ENCODE assay signal across 17 cellular contexts in genomic region chr3:126136428-126137220, GRCh38. TPM values are rescaled to one million over a fixed set of nuclear protein-coding genes. Genes with fewer than 3 reads are reported as not detected.
DNase-seq lines count a peak whose midpoint lies in the region; ATAC-seq, FAIRE-seq and TF ChIP-seq lines count a peak whose summit lies in the region.
"Had no signal": no experiment of that assay in that cellular context is flagged by ENCODE, and none has a peak within 500 bp of the region (broad histone marks: within the 10 kb centered on the region; RNA-seq: fewer than 3 reads in every experiment).

No MANE protein-coding gene starts in this region.

- POLR2A ChIA-PET in HEK293 (lab: Yijun Ruan, JAX) (no interaction called here), HepG2 (lab: Yijun Ruan, JAX) (no interaction called here)

- no peaks in the 10 kb centered on the region for H3K36me3 ChIP-seq in HEK293 (ENCODE audit: control insufficient read depth in 2 of 2, insufficient read depth in 1 of 2, low read length in 2 of 2)
- 0 out of 5 replicates have a peak, but pooled peaks cover 0 to 1% of the 10 kb centered on the region in 2 experiments for H3K36me3 ChIP-seq in HepG2 (replicated peaks in 1 of 2; ENCODE audit: control insufficient read depth in 1 of 2, insufficient read depth in 2 of 2, low read length in 2 of 2)

- H3K27me3 Mint-ChIP-seq in activated CD8-positive, alpha-beta memory T cell treated with anti-CD3 and anti-CD28 coated beads, Interleukin-2, amount 10 ng/mL, durations not matched to agents 7 days and 5 days, result peaks cover 31% of the 10 kb centered on the region

- H3K27ac ChIP-seq in HEK293 (ENCODE audit: extremely low read depth, low read depth, low read length) (no peak overlapping the region), HepG2 (ENCODE audit: extremely low read length, insufficient read depth, low read length) (no peak overlapping the region)

- H3K4me3 ChIP-seq in HEK293 (ENCODE audit: low read depth, low read length) (no peak overlapping the region), HepG2 (replicated peaks in 1 of 3; ENCODE audit: insufficient read depth in 1 of 3, low read depth in 2 of 3, low read length in 3 of 3) (no peak overlapping the region)
- H3K4me3 ChIP-seq: lung had no signal

- H3K27me3 ChIP-seq in HepG2 (ENCODE audit: control insufficient read depth in 1 of 2, insufficient read depth in 2 of 2, low read length in 2 of 2), result no peaks in the 10 kb centered on the region

- no peaks in the 10 kb centered on the region for H3K36me3 Mint-ChIP-seq in activated CD8-positive, alpha-beta memory T cell treated with anti-CD3 and anti-CD28 coated beads, Interleukin-2, amount 10 ng/mL, durations not matched to agents 7 days and 5 days
- H3K36me3 Mint-ChIP-seq: activated naive CD4-positive, alpha-beta T cell treated with anti-CD3 and anti-CD28 coated beads, Interleukin-2, amount 10 ng/mL, durations not matched to agents 7 days and 5 days; naive thymus-derived CD4-positive, alpha-beta T cell had no signal

- no peaks in the 10 kb centered on the region for H4K20me1 ChIP-seq in HepG2 (ENCODE audit: insufficient read depth, low read length)

- no peaks in the 10 kb centered on the region for H3K79me2 ChIP-seq in HepG2 (ENCODE audit: insufficient read depth, low read length)

- CTCF ChIA-PET in HEK293 (lab: Yijun Ruan, JAX) (interaction anchor here (0.6 kb wide), 1 partner anchor 57 kb away, joined by 3 read pairs; no protein-coding TSS in a partner anchor), HepG2 (lab: Yijun Ruan, JAX; ENCODE audit: low intra/inter-chr PET ratio, low total read pairs) (interaction anchor here (4.2 kb wide), 1 partner anchor 77 kb away, joined by 25 read pairs; no protein-coding TSS in a partner anchor)
- CTCF ChIA-PET in activated CD8-positive, alpha-beta memory T cell treated with anti-CD3 and anti-CD28 coated beads, Interleukin-2, amount 10 ng/mL, durations not matched to agents 7 days and 5 days (lab: Charles Lee), result no interaction called here

- H2AFZ ChIP-seq in HepG2 (ENCODE audit: low read length), result no peak overlapping the region

- BruUV-seq in HepG2 (replicated peaks; lab: Mats Ljungman, UMichigan), result no TSS peak

- H3K4me1 ChIP-seq in HEK293 (ENCODE audit: control insufficient read depth, insufficient read depth, low read length) (no peaks in the 10 kb centered on the region), HepG2 (ENCODE audit: insufficient read depth, low read length) (no peaks in the 10 kb centered on the region)

- TF ChIP-seq RAD21 in HepG2 (CRISPR knock-in tag; IDR thresholded peaks at IDR 0.05), result no peak

- no peak for TF ChIP-seq EP300 in HepG2 (IDR thresholded peaks at IDR 0.05; ENCODE audit: low read depth in 2 of 2, low read length in 2 of 2)
- TF ChIP-seq EP300 in HepG2 (CRISPR knock-in tag; IDR thresholded peaks at IDR 0.05; ENCODE audit: borderline replicate concordance), result no peak

- intact Hi-C loops in HepG2 (cut with micrococcal nuclease; ENCODE audit: unreplicated experiment), result no loop called here

- no peak for ATAC-seq in activated CD8-positive, alpha-beta memory T cell treated with anti-CD3 and anti-CD28 coated beads, Interleukin-2, amount 10 ng/mL, durations not matched to agents 7 days and 5 days
- no peak for ATAC-seq in HepG2
- ATAC-seq: naive thymus-derived CD4-positive, alpha-beta T cell; T-helper 17 cell had no signal

- H3K4me1 Mint-ChIP-seq in activated CD8-positive, alpha-beta memory T cell treated with anti-CD3 and anti-CD28 coated beads, Interleukin-2, amount 10 ng/mL, durations not matched to agents 7 days and 5 days, result no peaks in the 10 kb centered on the region
- H3K4me1 Mint-ChIP-seq: activated naive CD4-positive, alpha-beta T cell treated with anti-CD3 and anti-CD28 coated beads, Interleukin-2, amount 10 ng/mL, durations not matched to agents 7 days and 5 days had no signal

- no peak overlapping the region for H3K9ac ChIP-seq in HepG2 (ENCODE audit: insufficient read depth, low read depth, low read length)

- TF ChIP-seq POLR2A in HepG2 (IDR thresholded peaks at IDR 0.05; ENCODE audit: insufficient read depth in 1 of 2, low read depth in 2 of 2, low read length in 2 of 2), result no peak

- no peak for TF ChIP-seq CTCF in HEK293 (tag by site-specific recombination; IDR thresholded peaks at IDR 0.05)
- TF ChIP-seq CTCF in HepG2 (CRISPR knock-in tag; IDR thresholded peaks at IDR 0.05), result no peak

- no peak overlapping the region for H3K4me2 ChIP-seq in HepG2 (ENCODE audit: low read depth, low read length)

- WGBS in HepG2 (ENCODE audit: low lambda C conversion rate), result 78% methylated on average over 4 of the region's 11 CpGs

- in situ Hi-C loops in HepG2 (cut with HindIII; ENCODE audit: extremely low pct_ligation_motif_present, low pct_unique_long_range_greater_than_20kb), result loop anchor here (10.0 to 25.0 kb wide), 2 partner anchors 58 to 226 kb away; partner anchors contain the start of gene KLF15

- H3K9me3 ChIP-seq in HEK293 (ENCODE audit: control insufficient read depth, insufficient read depth, low read depth, low read length) (no peaks in the 10 kb centered on the region), HepG2 (ENCODE audit: low read length) (no peaks in the 10 kb centered on the region)

- H3K4me3 Mint-ChIP-seq in activated CD8-positive, alpha-beta memory T cell treated with anti-CD3 and anti-CD28 coated beads, Interleukin-2, amount 10 ng/mL, durations not matched to agents 7 days and 5 days, result no peak overlapping the region
- H3K4me3 Mint-ChIP-seq: activated naive CD4-positive, alpha-beta T cell treated with anti-CD3 and anti-CD28 coated beads, Interleukin-2, amount 10 ng/mL, durations not matched to agents 7 days and 5 days; naive thymus-derived CD4-positive, alpha-beta T cell; T-helper 17 cell had no signal

- no peak for FAIRE-seq in HepG2 (lab: Jason Lieb, UNC)

- DNase-seq in activated CD8-positive, alpha-beta memory T cell treated with anti-CD3 and anti-CD28 coated beads, Interleukin-2, amount 10 ng/mL, durations not matched to agents 7 days and 5 days, result peak; percentile 34
- DNase-seq in HepG2 (ENCODE audit: low spot score), result no peak
- DNase-seq in stimulated activated CD8-positive, alpha-beta memory T cell treated with anti-CD3 and anti-CD28 coated beads, Interleukin-4, amount 100 ng/mL, for 48 hours, result peak; percentile 11
- DNase-seq in cerebellum (ENCODE audit: low spot score), result no peak
- DNase-seq in NCI-H524 treated with DMSO at 0.1 percent for 48 hours (lab: John Stamatoyannopoulos, UW), result no peak
- DNase-seq in A172 (ENCODE audit: low spot score), result no peak
- DNase-seq: activated naive CD4-positive, alpha-beta T cell treated with anti-CD3 and anti-CD28 coated beads, Interleukin-2, amount 10 ng/mL, durations not matched to agents 7 days and 5 days; AML-193; dermis blood vessel endothelial cell; erythroblast; NCI-H1930; NCI-H510A; SHP77 treated with DMSO at 0.1 percent for 48 hours; T-helper 17 cell had no signal

- H3K9me3 Mint-ChIP-seq in activated CD8-positive, alpha-beta memory T cell treated with anti-CD3 and anti-CD28 coated beads, Interleukin-2, amount 10 ng/mL, durations not matched to agents 7 days and 5 days (ENCODE audit: low read depth), result no peaks in the 10 kb centered on the region
- H3K9me3 Mint-ChIP-seq: activated naive CD4-positive, alpha-beta T cell treated with anti-CD3 and anti-CD28 coated beads, Interleukin-2, amount 10 ng/mL, durations not matched to agents 7 days and 5 days; naive thymus-derived CD4-positive, alpha-beta T cell had no signal

- no peak overlapping the region for H3K27ac Mint-ChIP-seq in activated CD8-positive, alpha-beta memory T cell treated with anti-CD3 and anti-CD28 coated beads, Interleukin-2, amount 10 ng/mL, durations not matched to agents 7 days and 5 days
- H3K27ac Mint-ChIP-seq: activated naive CD4-positive, alpha-beta T cell treated with anti-CD3 and anti-CD28 coated beads, Interleukin-2, amount 10 ng/mL, durations not matched to agents 7 days and 5 days; naive thymus-derived CD4-positive, alpha-beta T cell; T-helper 17 cell had no signal

RNA-seq across cellular contexts. Expression of gene ALDH1L1, which starts 43.8 kb away (rescaled TPM):
- not detected for total RNA-seq in activated CD8-positive, alpha-beta memory T cell treated with anti-CD3 and anti-CD28 coated beads, Interleukin-2, amount 10 ng/mL, durations not matched to agents 7 days and 5 days
- 20.8 and 28.7 TPM in 2 replicates for total RNA-seq in HepG2 (2016; rRNA removed; fragmentation: Illumina TruSeq; extraction: Trizol)
- 5.0 and 5.4 TPM in 2 replicates for total RNA-seq in HepG2 (2016; cell fraction: cytosol; rRNA removed; fragmentation: Illumina TruSeq; extraction: Trizol; ENCODE audit: low read depth)
- total RNA-seq in HepG2 (2016; cell fraction: insoluble cytoplasmic fraction; rRNA removed; fragmentation: Illumina TruSeq; extraction: Trizol), result 19.2 and 30.5 TPM in 2 replicates
- total RNA-seq in HepG2 (2016; cell fraction: membrane; rRNA removed; fragmentation: Illumina TruSeq; extraction: Trizol), result 7.0 and 9.4 TPM in 2 replicates
- 31.8 and 38.2 TPM in 2 replicates for total RNA-seq in HepG2 (2016; cell fraction: nucleus; rRNA removed; fragmentation: Illumina TruSeq; extraction: Trizol)
- 10.5 and 11.2 TPM in 2 replicates for polyA plus RNA-seq in HepG2 (2011; rRNA removed)
- polyA plus RNA-seq in HepG2 (2011; cell fraction: cytosol; rRNA removed), result 7.0 and 9.9 TPM in 2 replicates
- 20.7 and 30.5 TPM in 2 replicates for polyA plus RNA-seq in HepG2 (2011; cell fraction: nucleus; rRNA removed)
- 19.0 TPM in 2 replicates for polyA plus RNA-seq in HepG2 (2012)
- 2.5 and 2.7 TPM in 2 replicates for polyA plus RNA-seq in HepG2 (2016; cell fraction: cytosol; fragmentation: Illumina TruSeq; extraction: Trizol; ENCODE audit: low read depth)
- 18.2 and 19.3 TPM in 2 replicates for polyA plus RNA-seq in HepG2 (2016; cell fraction: insoluble cytoplasmic fraction; fragmentation: Illumina TruSeq; extraction: Trizol; ENCODE audit: low read depth)
- polyA plus RNA-seq in HepG2 (2016; cell fraction: membrane; fragmentation: Illumina TruSeq; extraction: Trizol; ENCODE audit: low read depth), result 2.9 and 5.1 TPM in 2 replicates
- polyA plus RNA-seq in HepG2 (2016; cell fraction: nucleus; fragmentation: Illumina TruSeq; extraction: Trizol; ENCODE audit: insufficient read depth, low read depth), result 40.2 and 43.0 TPM in 2 replicates
- polyA minus RNA-seq in HepG2 (2011; rRNA and poly(A)+ RNA removed; ENCODE audit: low replicate concordance), result 0.05 and 25.1 TPM in 2 replicates
- 6.9 and 7.7 TPM in 2 replicates for polyA minus RNA-seq in HepG2 (2011; cell fraction: cytosol; rRNA and poly(A)+ RNA removed)
- 20.6 and 24.5 TPM in 2 replicates for polyA minus RNA-seq in HepG2 (2011; cell fraction: nucleus; rRNA and poly(A)+ RNA removed)
- total RNA-seq in cerebellum, result 4.7 TPM
- total RNA-seq in A172 (2014; rRNA removed; shearing (Covaris generic)), result 0.50 TPM in 1 of 2 replicates, not detected in the other
- total RNA-seq: dermis blood vessel endothelial cell; naive thymus-derived CD4-positive, alpha-beta T cell; T-helper 17 cell had no signal
- polyA plus RNA-seq: naive thymus-derived CD4-positive, alpha-beta T cell had no signal

RNA-seq across cellular contexts. Expression of gene SLC41A3, which starts 52.7 kb away (rescaled TPM):
- 10 to 100 TPM; 22.5 to 23.8 TPM for total RNA-seq in activated CD8-positive, alpha-beta memory T cell treated with anti-CD3 and anti-CD28 coated beads, Interleukin-2, amount 10 ng/mL, durations not matched to agents 7 days and 5 days
- total RNA-seq in HepG2 (2016; rRNA removed; fragmentation: Illumina TruSeq; extraction: Trizol), result 16.2 and 26.0 TPM in 2 replicates
- total RNA-seq in HepG2 (2016; cell fraction: cytosol; rRNA removed; fragmentation: Illumina TruSeq; extraction: Trizol; ENCODE audit: low read depth), result 13.0 and 13.9 TPM in 2 replicates
- total RNA-seq in HepG2 (2016; cell fraction: insoluble cytoplasmic fraction; rRNA removed; fragmentation: Illumina TruSeq; extraction: Trizol), result 14.4 and 25.9 TPM in 2 replicates
- total RNA-seq in HepG2 (2016; cell fraction: membrane; rRNA removed; fragmentation: Illumina TruSeq; extraction: Trizol), result 26.7 and 29.5 TPM in 2 replicates
- 29.5 and 32.0 TPM in 2 replicates for total RNA-seq in HepG2 (2016; cell fraction: nucleus; rRNA removed; fragmentation: Illumina TruSeq; extraction: Trizol)
- 71.1 and 86.1 TPM in 2 replicates for polyA plus RNA-seq in HepG2 (2011; rRNA removed)
- 96.6 and 106 TPM in 2 replicates for polyA plus RNA-seq in HepG2 (2011; cell fraction: cytosol; rRNA removed)
- polyA plus RNA-seq in HepG2 (2011; cell fraction: nucleus; rRNA removed), result 91.3 and 94.1 TPM in 2 replicates
- polyA plus RNA-seq in HepG2 (2012), result 29.5 and 44.0 TPM in 2 replicates
- 14.8 and 14.9 TPM in 2 replicates for polyA plus RNA-seq in HepG2 (2016; cell fraction: cytosol; fragmentation: Illumina TruSeq; extraction: Trizol; ENCODE audit: low read depth)
- 15.7 and 17.4 TPM in 2 replicates for polyA plus RNA-seq in HepG2 (2016; cell fraction: insoluble cytoplasmic fraction; fragmentation: Illumina TruSeq; extraction: Trizol; ENCODE audit: low read depth)
- polyA plus RNA-seq in HepG2 (2016; cell fraction: membrane; fragmentation: Illumina TruSeq; extraction: Trizol; ENCODE audit: low read depth), result 21.4 and 26.3 TPM in 2 replicates
- 46.8 and 48.2 TPM in 2 replicates for polyA plus RNA-seq in HepG2 (2016; cell fraction: nucleus; fragmentation: Illumina TruSeq; extraction: Trizol; ENCODE audit: insufficient read depth, low read depth)
- 115 and 139 TPM in 2 replicates for polyA minus RNA-seq in HepG2 (2011; rRNA and poly(A)+ RNA removed; ENCODE audit: low replicate concordance)
- 31.0 and 41.7 TPM in 2 replicates for polyA minus RNA-seq in HepG2 (2011; cell fraction: cytosol; rRNA and poly(A)+ RNA removed)
- 32.1 and 40.2 TPM in 2 replicates for polyA minus RNA-seq in HepG2 (2011; cell fraction: nucleus; rRNA and poly(A)+ RNA removed)
- total RNA-seq in cerebellum, result 46.5 TPM
- total RNA-seq in A172 (2014; rRNA removed; shearing (Covaris generic)), result 40.9 and 42.3 TPM in 2 replicates

Comparison
In these comparisons a context has a peak if more than half of its experiments do, and no peak if none do; other contexts are left out.
1. DNase-seq: peak in activated CD8-positive, alpha-beta memory T cell treated with anti-CD3 and anti-CD28 coated beads, Interleukin-2, amount 10 ng/mL, durations not matched to agents 7 days and 5 days (single experiment) and stimulated activated CD8-positive, alpha-beta memory T cell treated with anti-CD3 and anti-CD28 coated beads, Interleukin-4, amount 100 ng/mL, for 48 hours (single experiment); none in HepG2 (single experiment), cerebellum (single experiment), NCI-H524 treated with DMSO at 0.1 percent for 48 hours (single experiment) and A172 (single experiment).